ENCODE assay signal across 8 cellular contexts in the genomic region with DNA sequence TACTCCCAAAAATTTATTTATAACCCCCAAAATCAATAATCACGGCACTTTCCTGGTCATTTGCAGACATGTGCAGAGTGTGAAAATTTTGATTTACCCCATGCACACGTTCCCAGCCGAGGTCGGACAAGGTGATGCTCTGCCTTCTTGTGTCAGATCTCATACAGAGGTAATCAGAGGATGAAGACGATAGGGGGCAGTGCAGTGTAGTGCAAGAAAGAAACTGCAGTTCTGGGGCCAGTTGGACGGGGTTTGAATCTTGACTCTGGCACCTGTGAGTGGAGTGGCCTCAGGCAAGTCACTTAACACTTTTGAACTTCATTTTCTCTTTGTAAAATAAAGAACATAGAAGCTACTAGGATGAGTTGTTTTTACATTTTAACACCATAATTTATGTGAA.
DNase-seq lines count a peak whose midpoint lies in the region; ATAC-seq and TF ChIP-seq lines count a peak whose summit lies in the region.

No MANE protein-coding gene starts in this region.

- no peak for TF ChIP-seq POLR2A in HCT116 (IDR thresholded peaks at IDR 0.05; ENCODE audit: borderline replicate concordance, extremely low read depth, insufficient read depth, insufficient read length)

- POLR2A ChIA-PET in HCT116 (lab: Charles Lee) (no interaction called here), PC-3 (lab: Charles Lee; ENCODE audit: unreplicated experiment) (no interaction called here)

- H3K36me3 ChIP-seq in HCT116 (ENCODE audit: control insufficient read depth in 1 of 2, insufficient read depth in 2 of 2, low read length in 2 of 2), result no peaks in the 10 kb centered on the region
- H3K36me3 ChIP-seq in PC-3 (ENCODE audit: low read depth, low read length), result no peaks in the 10 kb centered on the region

- H3K9ac ChIP-seq in HCT116 (ENCODE audit: low read length), result no peak overlapping the region
- H3K9ac ChIP-seq in PC-3 (ENCODE audit: low read length), result no peak overlapping the region

- H3K4me1 ChIP-seq in HCT116 (ENCODE audit: control insufficient read depth in 1 of 2, insufficient read depth in 2 of 2, low read length in 2 of 2), result no peaks in the 10 kb centered on the region
- no peaks in the 10 kb centered on the region for H3K4me1 ChIP-seq in PC-3 (ENCODE audit: insufficient read depth, low read length)

- no peaks in the 10 kb centered on the region for H3K9me3 Mint-ChIP-seq in Calu3 (ENCODE audit: low read depth, unreplicated experiment)

- no peak overlapping the region for H3K4me2 ChIP-seq in HCT116 (ENCODE audit: low read length)
- H3K4me2 ChIP-seq in PC-3 (ENCODE audit: low read length), result no peak overlapping the region

- DNase-seq in Calu3 (peak; percentile 63), HCT116 (ENCODE audit: low read depth, low spot score) (peak; percentile 31), PC-3 (peak; percentile 68), astrocyte of the hippocampus (ENCODE audit: low read depth, low spot score) (peak; percentile 52), left lobe of liver (ENCODE audit: low spot score) (peak; percentile 43), NCI-H2227 treated with DMSO at 0.1 percent for 48 hours (lab: John Stamatoyannopoulos, UW) (no peak), putamen (ENCODE audit: low spot score) (no peak)

- TF ChIP-seq RAD21 in HCT116 (IDR thresholded peaks at IDR 0.05; ENCODE audit: low read depth), result peak; percentile 67

- H4K20me1 ChIP-seq in HCT116 (ENCODE audit: insufficient read depth) (no peaks in the 10 kb centered on the region), PC-3 (ENCODE audit: low read length) (no peaks in the 10 kb centered on the region)

- TF ChIP-seq CTCF in Calu3 (IDR thresholded peaks at IDR 0.05; ENCODE audit: unreplicated experiment) (no peak), HCT116 (IDR thresholded peaks at IDR 0.05 in 2 of 3, conservative IDR thresholded peaks at IDR 0.05 in 1 of 3; ENCODE audit: borderline replicate concordance in 1 of 3, insufficient read depth in 1 of 3, low read depth in 2 of 3, low read length in 2 of 3) (peak; percentile 35 to 54 (median 47); a peak in 4 of 6 replicates), PC-3 (conservative IDR thresholded peaks at IDR 0.05; ENCODE audit: low read depth, low read length) (peak; percentile 77)

- no peak overlapping the region for H3K4me3 Mint-ChIP-seq in Calu3 (ENCODE audit: low read depth, unreplicated experiment)

- H3F3A ChIP-seq in PC-3 (ENCODE audit: low read length, unreplicated experiment), result no peaks in the 10 kb centered on the region

- BruUV-seq in Calu3 (replicated peaks; lab: Mats Ljungman, UMichigan) (no TSS peak), HCT116 (replicated peaks; lab: Mats Ljungman, UMichigan) (no TSS peak), PC-3 (replicated peaks; lab: Mats Ljungman, UMichigan) (no TSS peak)

- H3K27me3 ChIP-seq in HCT116 (ENCODE audit: insufficient read depth, low read length) (no peaks in the 10 kb centered on the region), PC-3 (ENCODE audit: low read length) (no peaks in the 10 kb centered on the region)

- no peak overlapping the region for H3K27ac Mint-ChIP-seq in Calu3 (ENCODE audit: unreplicated experiment)

- H3K4me3 ChIP-seq in HCT116 (replicated peaks in 1 of 2; ENCODE audit: low read depth in 1 of 2, low read length in 2 of 2), result no peak overlapping the region
- no peak overlapping the region for H3K4me3 ChIP-seq in PC-3 (ENCODE audit: low read length)

- no peaks in the 10 kb centered on the region for H3K36me3 Mint-ChIP-seq in Calu3 (ENCODE audit: insufficient read depth, unreplicated experiment)

- CTCF ChIA-PET in Calu3 (lab: Charles Lee), result interaction anchor here (1.0 kb wide), 1 partner anchor 239 kb away, joined by 5 read pairs; a partner anchor contains a TSS
- CTCF ChIA-PET in HCT116 (lab: Charles Lee), result interaction anchor here (1.0 kb wide), 1 partner anchor 10 kb away, joined by 4 read pairs; no protein-coding TSS in a partner anchor
- CTCF ChIA-PET in PC-3 (lab: Charles Lee), result no interaction called here

- H3K79me2 ChIP-seq in HCT116 (ENCODE audit: insufficient read depth, low read length), result no peaks in the 10 kb centered on the region
- no peaks in the 10 kb centered on the region for H3K79me2 ChIP-seq in PC-3 (ENCODE audit: low read length)

- peaks cover 22% of the 10 kb centered on the region for H3K27me3 Mint-ChIP-seq in Calu3 (ENCODE audit: unreplicated experiment)

- intact Hi-C loops in Calu3 (cut with micrococcal nuclease; ENCODE audit: unreplicated experiment), result loop anchor here (1.0 kb wide), 1 partner anchor 91 kb away; no protein-coding TSS in a partner anchor
- intact Hi-C loops in HCT116 (cut with micrococcal nuclease), result loop anchor here (5.0 kb wide), 1 partner anchor 354 kb away; no protein-coding TSS in a partner anchor
- intact Hi-C loops in PC-3 (cut with micrococcal nuclease), result loop anchor here (1.0 to 10.0 kb wide), 4 partner anchors 92 to 239 kb away; a partner anchor contains a TSS

- no peak overlapping the region for H3K27ac ChIP-seq in HCT116 (ENCODE audit: low read depth, low read length)
- no peak overlapping the region for H3K27ac ChIP-seq in PC-3 (ENCODE audit: low read length)

- peak; percentile 75 for ATAC-seq in HCT116
- ATAC-seq in PC-3, result peak; percentile 76
- peak; percentile 78 for ATAC-seq in left lobe of liver
- ATAC-seq in HG02763 (IDR thresholded peaks at IDR 0.05; ENCODE audit: unreplicated experiment), result no peak

- H3K9me2 ChIP-seq in HCT116 (ENCODE audit: insufficient read depth), result no peaks in the 10 kb centered on the region
- no peaks in the 10 kb centered on the region for H3K9me2 ChIP-seq in PC-3 (replicated peaks; ENCODE audit: low read length)

- RAD21 ChIA-PET in HCT116 (lab: Charles Lee; ENCODE audit: low non-redundant PET in 1 of 2, low total read pairs in 2 of 2, uncharacterized antibody in 2 of 2, unreplicated experiment in 2 of 2), result no interaction called here

- no peaks in the 10 kb centered on the region for H3K9me3 ChIP-seq in HCT116 (ENCODE audit: control insufficient read depth in 1 of 2, insufficient read depth in 1 of 2, low read depth in 1 of 2, low read length in 2 of 2)
- H3K9me3 ChIP-seq in PC-3 (ENCODE audit: low read length), result no peaks in the 10 kb centered on the region

- H2AFZ ChIP-seq in HCT116 (ENCODE audit: low read depth, low read length, poor library complexity, severe bottlenecking), result no peak overlapping the region
- H2AFZ ChIP-seq in PC-3 (ENCODE audit: low read length), result no peak overlapping the region

- H3K4me1 Mint-ChIP-seq in Calu3 (ENCODE audit: low read depth, unreplicated experiment), result no peaks in the 10 kb centered on the region

TF ChIP-seq in HCT116, 20 proteins besides CTCF, POLR2A, EP300 and RAD21:
- TF ChIP-seq, protein P1, sequence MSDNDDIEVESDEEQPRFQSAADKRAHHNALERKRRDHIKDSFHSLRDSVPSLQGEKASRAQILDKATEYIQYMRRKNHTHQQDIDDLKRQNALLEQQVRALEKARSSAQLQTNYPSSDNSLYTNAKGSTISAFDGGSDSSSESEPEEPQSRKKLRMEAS (IDR thresholded peaks at IDR 0.05), result no peak
- TF ChIP-seq FOSL1 (IDR thresholded peaks at IDR 0.05; ENCODE audit: low read depth), result no peak
- no peak for TF ChIP-seq SIN3A (IDR thresholded peaks at IDR 0.05; ENCODE audit: low read depth)
- no peak for TF ChIP-seq SRF (IDR thresholded peaks at IDR 0.05; ENCODE audit: low read depth)

Comparison
In these comparisons a context has a peak if more than half of its experiments do, and no peak if none do; other contexts are left out.
1. DNase-seq: peak in Calu3 (single experiment), HCT116 (single experiment), PC-3 (single experiment), astrocyte of the hippocampus (single experiment) and left lobe of liver (single experiment); none in NCI-H2227 treated with DMSO at 0.1 percent for 48 hours (single experiment) and putamen (single experiment).